In genomic region chr6:100105919-100106318, GRCh38 we compare ENCODE assay signal across 22 cellular contexts.
"Had no signal": no experiment of that assay in that cellular context is flagged by ENCODE, and none has a peak within 500 bp of the region (broad histone marks: within the 10 kb centered on the region; RNA-seq: fewer than 3 reads in every experiment).

No MANE protein-coding gene starts in this region.

- H3K9me3 Mint-ChIP-seq: activated naive CD4-positive, alpha-beta T cell treated with anti-CD3 and anti-CD28 coated beads, Interleukin-2, amount 10 ng/mL, durations not matched to agents 7 days and 5 days; activated naive CD8-positive, alpha-beta T cell treated with anti-CD3 and anti-CD28 coated beads, Interleukin-2, amount 50 U/mL, for 24 hours; activated T-cell treated with anti-CD3 and anti-CD28 coated beads, Interleukin-2, amount 50 U/mL, for 4 hours; stimulated activated memory B cell treated with anti-CD40 and anti-IgM and Interleukin-4, amounts not matched to agents 10 μg/mL and 1 μg/mL and 100 μg/mL, for 72 hours; type B pancreatic cell had no signal

- DNase-seq: activated CD4-positive, alpha-beta T cell treated with anti-CD3 and anti-CD28 coated beads, Interleukin-2, amount 50 U/mL, for 1 hour; activated CD8-positive, alpha-beta memory T cell treated with anti-CD3 and anti-CD28 coated beads, Interleukin-2, amount 50 U/mL, for 4 hours; activated naive CD4-positive, alpha-beta T cell treated with anti-CD3 and anti-CD28 coated beads, Interleukin-2, amount 10 ng/mL, durations not matched to agents 7 days and 5 days; activated naive CD8-positive, alpha-beta T cell treated with anti-CD3 and anti-CD28 coated beads, Interleukin-2, amount 50 U/mL, for 24 hours; activated T-cell treated with anti-CD3 and anti-CD28 coated beads, Interleukin-2, amount 50 U/mL, for 4 hours; anterior cingulate cortex; brain microvascular endothelial cell; central memory CD4-positive, alpha-beta T cell; dorsolateral prefrontal cortex; foreskin fibroblast; hypothalamus; kidney; left lung; sigmoid colon; stimulated activated CD4-positive, alpha-beta T cell treated with anti-CD3 and anti-CD28 coated beads, Interleukin-4, amount 100 ng/mL, for 4 hours; T-helper 9 cell; testis had no signal

- H3K4me1 ChIP-seq: left lung, sigmoid colon, testis had no signal

- H3K27me3 ChIP-seq: sigmoid colon, testis had no signal

- H3K9me3 ChIP-seq: left lung, sigmoid colon, testis had no signal

- ATAC-seq: activated CD4-positive, CD25-positive, alpha-beta regulatory T cell treated with anti-CD3 and anti-CD28 coated beads, Interleukin-2, amount 50 U/mL, for 24 hours; activated naive CD8-positive, alpha-beta T cell treated with anti-CD3 and anti-CD28 coated beads, Interleukin-2, amount 50 U/mL, for 24 hours; activated T-cell treated with anti-CD3 and anti-CD28 coated beads, Interleukin-2, amount 50 U/mL, for 4 hours; left lung; stimulated activated memory B cell treated with anti-CD40 and anti-IgM and Interleukin-4, amounts not matched to agents 10 μg/mL and 1 μg/mL and 100 μg/mL, for 72 hours had no signal

- H3K36me3 Mint-ChIP-seq: activated naive CD4-positive, alpha-beta T cell treated with anti-CD3 and anti-CD28 coated beads, Interleukin-2, amount 10 ng/mL, durations not matched to agents 7 days and 5 days; stimulated activated memory B cell treated with anti-CD40 and anti-IgM and Interleukin-4, amounts not matched to agents 10 μg/mL and 1 μg/mL and 100 μg/mL, for 72 hours; type B pancreatic cell had no signal

- H3K36me3 ChIP-seq: brain microvascular endothelial cell, left lung, sigmoid colon had no signal

- H2AFZ ChIP-seq: parathyroid adenoma had no signal

- H3K9ac ChIP-seq: parathyroid adenoma had no signal

- H3K4me1 Mint-ChIP-seq: activated naive CD4-positive, alpha-beta T cell treated with anti-CD3 and anti-CD28 coated beads, Interleukin-2, amount 10 ng/mL, durations not matched to agents 7 days and 5 days; activated naive CD8-positive, alpha-beta T cell treated with anti-CD3 and anti-CD28 coated beads, Interleukin-2, amount 50 U/mL, for 24 hours; stimulated activated memory B cell treated with anti-CD40 and anti-IgM and Interleukin-4, amounts not matched to agents 10 μg/mL and 1 μg/mL and 100 μg/mL, for 72 hours had no signal

- H3K4me3 Mint-ChIP-seq: activated naive CD4-positive, alpha-beta T cell treated with anti-CD3 and anti-CD28 coated beads, Interleukin-2, amount 10 ng/mL, durations not matched to agents 7 days and 5 days; activated naive CD8-positive, alpha-beta T cell treated with anti-CD3 and anti-CD28 coated beads, Interleukin-2, amount 50 U/mL, for 24 hours; activated T-cell treated with anti-CD3 and anti-CD28 coated beads, Interleukin-2, amount 50 U/mL, for 4 hours; stimulated activated memory B cell treated with anti-CD40 and anti-IgM and Interleukin-4, amounts not matched to agents 10 μg/mL and 1 μg/mL and 100 μg/mL, for 72 hours; type B pancreatic cell had no signal

- H3K27ac ChIP-seq: brain microvascular endothelial cell, dorsolateral prefrontal cortex, epithelial cell of prostate, left lung, parathyroid adenoma, sigmoid colon, testis had no signal

- H3K27ac Mint-ChIP-seq: activated naive CD4-positive, alpha-beta T cell treated with anti-CD3 and anti-CD28 coated beads, Interleukin-2, amount 10 ng/mL, durations not matched to agents 7 days and 5 days; activated naive CD8-positive, alpha-beta T cell treated with anti-CD3 and anti-CD28 coated beads, Interleukin-2, amount 50 U/mL, for 24 hours; stimulated activated memory B cell treated with anti-CD40 and anti-IgM and Interleukin-4, amounts not matched to agents 10 μg/mL and 1 μg/mL and 100 μg/mL, for 72 hours; type B pancreatic cell had no signal

- H3K4me3 ChIP-seq: dorsolateral prefrontal cortex, left lung, sigmoid colon, testis had no signal
